Comparison of ENCODE assay signal across 8 cellular contexts in the genomic region with DNA sequence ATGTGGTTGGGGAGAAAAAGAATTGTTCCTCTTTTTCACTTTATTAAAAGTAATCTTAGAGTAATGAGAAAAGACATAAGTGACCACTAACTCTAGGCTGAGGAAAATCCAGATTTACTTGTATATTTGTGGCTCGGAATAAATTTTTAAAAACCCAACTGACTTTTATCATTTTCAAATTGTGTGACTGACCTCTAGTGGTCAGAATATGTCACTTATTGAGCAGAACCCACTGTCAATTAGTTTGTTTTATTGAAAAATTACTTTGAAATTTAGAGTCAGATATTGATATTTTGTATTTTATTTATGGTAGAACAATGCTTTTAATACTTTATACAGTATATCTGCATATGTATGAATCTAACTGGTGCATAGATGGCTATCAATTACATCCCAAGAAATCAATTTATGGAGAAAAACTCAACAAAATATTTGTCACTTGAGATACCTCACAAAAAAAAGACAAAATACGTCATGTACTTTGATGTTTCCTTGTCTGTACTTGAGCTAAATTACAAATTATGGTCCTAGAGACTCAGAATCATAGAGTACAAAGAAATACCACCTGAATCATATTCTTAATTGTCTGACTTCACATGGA.
DNase-seq lines count a peak whose midpoint lies in the region; ATAC-seq and TF ChIP-seq lines count a peak whose summit lies in the region.

No MANE protein-coding gene starts in this region.

- no peak for ATAC-seq in aorta (ENCODE audit: low FRiP score)
- ATAC-seq in GM18861 (IDR thresholded peaks at IDR 0.05; ENCODE audit: unreplicated experiment): no peak

- H3K9me3 ChIP-seq in uterus (no peaks in the 10 kb centered on the region), aorta (ENCODE audit: control insufficient read depth, low read length) (no peaks in the 10 kb centered on the region)

- H3K27me3 ChIP-seq in uterus (no peaks in the 10 kb centered on the region), aorta (ENCODE audit: control insufficient read depth in 1 of 2, insufficient read depth in 2 of 2, low read length in 1 of 2) (no peaks in the 10 kb centered on the region)

- H3K36me3 ChIP-seq in uterus (no peaks in the 10 kb centered on the region), aorta (ENCODE audit: control insufficient read depth in 1 of 2, insufficient read depth in 2 of 2, low read length in 1 of 2) (no peaks in the 10 kb centered on the region)

- H3K4me3 ChIP-seq in uterus: no peak overlapping the region
- no peak overlapping the region for H3K4me3 ChIP-seq in aorta (ENCODE audit: low read length in 2 of 2)

- no peak for TF ChIP-seq POLR2A in uterus (IDR thresholded peaks at IDR 0.05)

- WGBS in aorta, 2 donors: 10 to 13% methylated on average over 2 of the region's 2 CpGs

- DNase-seq in AG20443 (ENCODE audit: low spot score) (peak; percentile 20), GM20000 (ENCODE audit: low spot score) (peak; percentile 8), SK-N-DZ (ENCODE audit: low spot score) (peak; percentile 52), glomerular visceral epithelial cell (ENCODE audit: extremely low spot score) (peak; percentile 6), uterus (no peak), aorta (no peak), hepatic stellate cell (ENCODE audit: low spot score) (no peak)

- H3K27ac ChIP-seq in uterus (no peak overlapping the region), aorta (ENCODE audit: low read depth in 1 of 2, low read length in 2 of 2) (no peak overlapping the region)

- intact Hi-C loops in uterus (cut with DNase I; ENCODE audit: low total_unique reads) (no loop called here), aorta (cut with DNase I) (no loop called here)

- TF ChIP-seq CTCF in GM20000 (IDR thresholded peaks at IDR 0.05; ENCODE audit: extremely low read depth, missing control alignments): peak; percentile 40
- peak in 3 of 4 experiments; percentile 37 to 47 (median 42) for TF ChIP-seq CTCF in uterus (IDR thresholded peaks at IDR 0.05)

- H3K4me1 ChIP-seq in uterus (no peaks in the 10 kb centered on the region), aorta (ENCODE audit: control insufficient read depth in 1 of 2, insufficient read depth in 2 of 2, low read length in 2 of 2) (no peaks in the 10 kb centered on the region)

Comparison
In these comparisons a context has a peak if more than half of its experiments do, and no peak if none do; other contexts are left out.
1. DNase-seq: peak in AG20443 (single experiment), GM20000 (single experiment), SK-N-DZ (single experiment) and glomerular visceral epithelial cell (single experiment); none in uterus (0 of 2), aorta (0 of 2) and hepatic stellate cell (single experiment).